21 cellular contexts compared by ENCODE assay signal in genomic region chr12:131135786-131136538, GRCh38.
"Had no signal": no experiment of that assay in that cellular context is flagged by ENCODE, and none has a peak within 500 bp of the region (broad histone marks: within the 10 kb centered on the region; RNA-seq: fewer than 3 reads in every experiment).

No MANE protein-coding gene starts in this region.

- H3K27ac ChIP-seq: Peyer's patch, RWPE1, SJSA1 had no signal

- H3K4me3 ChIP-seq: Peyer's patch, SJSA1 had no signal

- H3K9me3 ChIP-seq: Peyer's patch, SJSA1 had no signal

- ATAC-seq: activated naive CD4-positive, alpha-beta T cell treated with anti-CD3 and anti-CD28 coated beads, Interleukin-2, amount 50 U/mL, for 72 hours; activated naive CD8-positive, alpha-beta T cell treated with anti-CD3 and anti-CD28 coated beads, Interleukin-2, amount 50 U/mL, for 24 hours; SK-N-SH treated with all-trans-retinoic acid at 6 μM for 48 hours had no signal

- H3K27me3 ChIP-seq: Peyer's patch, SJSA1 had no signal

- H3K36me3 ChIP-seq: Peyer's patch, SJSA1 had no signal

- DNase-seq: activated CD4-positive, alpha-beta T cell treated with anti-CD3 and anti-CD28 coated beads, Interleukin-2, amount 10 ng/mL, durations not matched to agents 24 days and 14 days; activated CD4-positive, alpha-beta T cell treated with anti-CD3 and anti-CD28 coated beads, Interleukin-2, amount 50 U/mL, for 48 hours; activated CD4-positive, CD25-positive, alpha-beta regulatory T cell treated with anti-CD3 and anti-CD28 coated beads, Interleukin-2, amount 50 U/mL, for 72 hours; activated CD8-positive, alpha-beta memory T cell treated with anti-CD3 and anti-CD28 coated beads, Interleukin-2, amount 50 U/mL, for 48 hours; activated naive CD4-positive, alpha-beta T cell treated with Interleukin-2 at 50 U/mL for 16 hours; activated naive CD8-positive, alpha-beta T cell treated with anti-CD3 and anti-CD28 coated beads, Interleukin-2, amount 50 U/mL, for 24 hours; activated T-cell treated with anti-CD3 and anti-CD28 coated beads, Interleukin-2, amount 50 U/mL, for 1 hour; amniotic stem cell; IMR-90; KBM-7; NCI-H1092; NCI-H1436 treated with DMSO at 0.1 percent for 48 hours; NCI-H187; NCI-H2081; NCI-H510A treated with DMSO at 0.1 percent for 48 hours; Peyer's patch; SHP77 had no signal
